1 cellular context compared by ENCODE assay signal in the genomic region with DNA sequence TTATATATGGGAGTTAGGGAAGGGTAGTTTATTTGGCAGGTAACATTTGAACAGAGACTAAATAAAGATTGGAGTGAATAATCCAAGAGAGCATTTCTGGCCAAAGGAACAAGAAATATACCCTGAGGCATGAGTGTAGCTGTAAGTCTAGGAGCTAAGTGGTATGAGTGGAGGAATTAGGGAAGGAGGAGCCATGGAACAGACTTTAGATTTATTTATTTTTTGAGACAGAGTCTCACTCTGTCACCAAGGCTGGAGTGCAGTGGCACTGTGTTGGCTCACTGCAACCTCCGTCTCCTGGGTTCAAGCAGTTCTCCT.
TF ChIP-seq lines count a peak whose summit lies in the region.

No MANE protein-coding gene starts in this region.

TF ChIP-seq in IMR-90, 13 proteins besides CTCF, POLR2A, EP300 and RAD21:
- TF ChIP-seq FOS (IDR thresholded peaks at IDR 0.05; ENCODE audit: low read depth, low read length), result no peak
- no peak for TF ChIP-seq MAFK (IDR thresholded peaks at IDR 0.05; ENCODE audit: low read depth, low read length)
- TF ChIP-seq CEBPB (IDR thresholded peaks at IDR 0.05; ENCODE audit: low read depth, low read length), result no peak
- TF ChIP-seq RFX5 (IDR thresholded peaks at IDR 0.05; ENCODE audit: low read depth, low read length), result no peak
- no peak for TF ChIP-seq BHLHE40 (IDR thresholded peaks at IDR 0.05; ENCODE audit: low read depth, low read length)
- no peak for TF ChIP-seq MAZ (IDR thresholded peaks at IDR 0.05; ENCODE audit: borderline replicate concordance, low read depth, low read length)
- TF ChIP-seq RCOR1 (IDR thresholded peaks at IDR 0.05; ENCODE audit: insufficient replicate concordance, low read length), result no peak
- no peak for TF ChIP-seq MXI1 (IDR thresholded peaks at IDR 0.05; ENCODE audit: borderline replicate concordance, low read depth, low read length)
- no peak for TF ChIP-seq NFE2L2 (IDR thresholded peaks at IDR 0.05; ENCODE audit: low read depth, low read length)
- TF ChIP-seq, protein P1, sequence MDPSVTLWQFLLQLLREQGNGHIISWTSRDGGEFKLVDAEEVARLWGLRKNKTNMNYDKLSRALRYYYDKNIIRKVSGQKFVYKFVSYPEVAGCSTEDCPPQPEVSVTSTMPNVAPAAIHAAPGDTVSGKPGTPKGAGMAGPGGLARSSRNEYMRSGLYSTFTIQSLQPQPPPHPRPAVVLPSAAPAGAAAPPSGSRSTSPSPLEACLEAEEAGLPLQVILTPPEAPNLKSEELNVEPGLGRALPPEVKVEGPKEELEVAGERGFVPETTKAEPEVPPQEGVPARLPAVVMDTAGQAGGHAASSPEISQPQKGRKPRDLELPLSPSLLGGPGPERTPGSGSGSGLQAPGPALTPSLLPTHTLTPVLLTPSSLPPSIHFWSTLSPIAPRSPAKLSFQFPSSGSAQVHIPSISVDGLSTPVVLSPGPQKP (IDR thresholded peaks at IDR 0.05; ENCODE audit: borderline replicate concordance, low read depth, low read length), result no peak
- no peak for TF ChIP-seq CHD1 (IDR thresholded peaks at IDR 0.05; ENCODE audit: low read depth, low read length)
